ENCODE assay signal across 12 cellular contexts in genomic region chr5:40675396-40676133, GRCh38. TPM values are rescaled to one million over a fixed set of nuclear protein-coding genes. Genes with fewer than 3 reads are reported as not detected.
DNase-seq lines count a peak whose midpoint lies in the region; ATAC-seq, FAIRE-seq and TF ChIP-seq lines count a peak whose summit lies in the region.
"Had no signal": no experiment of that assay in that cellular context is flagged by ENCODE, and none has a peak within 500 bp of the region (broad histone marks: within the 10 kb centered on the region; RNA-seq: fewer than 3 reads in every experiment).

No MANE protein-coding gene starts in this region.

- H3K27ac Mint-ChIP-seq in natural killer cell treated with Interleukin-12 subunit alpha and Interleukin-12 subunit beta and Interleukin-15 and Interleukin-18, amount 100 ng/mL, for 72 hours, result peak overlapping the region; percentile 82 to 100
- H3K27ac Mint-ChIP-seq in WTC11, result no peak overlapping the region

- peaks cover 7% of the 10 kb centered on the region for H3K36me3 Mint-ChIP-seq in natural killer cell treated with Interleukin-12 subunit alpha and Interleukin-12 subunit beta and Interleukin-15 and Interleukin-18, amount 100 ng/mL, for 72 hours
- H3K36me3 Mint-ChIP-seq in WTC11, result no peaks in the 10 kb centered on the region
- H3K36me3 Mint-ChIP-seq: naive B cell had no signal

- TF ChIP-seq CTCF in WTC11 (IDR thresholded peaks at IDR 0.05), result no peak

- no peaks in the 10 kb centered on the region for H3K9me3 Mint-ChIP-seq in natural killer cell treated with Interleukin-12 subunit alpha and Interleukin-12 subunit beta and Interleukin-15 and Interleukin-18, amount 100 ng/mL, for 72 hours
- H3K9me3 Mint-ChIP-seq in WTC11, result no peaks in the 10 kb centered on the region
- H3K9me3 Mint-ChIP-seq: naive B cell had no signal

- POLR2A ChIA-PET in WTC11 (lab: Charles Lee), result no interaction called here

- H3K4me3 Mint-ChIP-seq in natural killer cell treated with Interleukin-12 subunit alpha and Interleukin-12 subunit beta and Interleukin-15 and Interleukin-18, amount 100 ng/mL, for 72 hours, result peak overlapping the region; percentile 66
- no peak overlapping the region for H3K4me3 Mint-ChIP-seq in WTC11

- FAIRE-seq in HTR-8/SVneo (lab: Jason Lieb, UNC), result peak; percentile 36

- H3K27me3 Mint-ChIP-seq in natural killer cell treated with Interleukin-12 subunit alpha and Interleukin-12 subunit beta and Interleukin-15 and Interleukin-18, amount 100 ng/mL, for 72 hours, result no peaks in the 10 kb centered on the region
- H3K27me3 Mint-ChIP-seq in WTC11 (ENCODE audit: low read depth), result peaks cover 31% of the 10 kb centered on the region
- H3K27me3 Mint-ChIP-seq: naive B cell had no signal

- CTCF ChIA-PET in WTC11 (lab: Charles Lee), result interaction anchor here (0.6 kb wide), 1 partner anchor 288 kb away, joined by 4 read pairs; no protein-coding TSS in a partner anchor

- DNase-seq in activated CD4-positive, alpha-beta T cell treated with anti-CD3 and anti-CD28 coated beads for 48 hours, result peak; percentile 38
- DNase-seq in activated CD4-positive, alpha-beta T cell treated with anti-CD3 and anti-CD28 coated beads, Interleukin-2, amount 50 U/mL, for 1 hour, result no peak
- DNase-seq in HTR-8/SVneo (ENCODE audit: insufficient read length, low spot score) (no peak), cortex of kidney (lab: John Stamatoyannopoulos, UW) (no peak), cerebellum (ENCODE audit: low spot score) (no peak), WTC11 (ENCODE audit: low spot score) (no peak)
- peak; percentile 57 to 62 for DNase-seq in activated T-cell treated with anti-CD3 and anti-CD28 coated beads, Interleukin-2, amount 50 U/mL, for 48 hours
- DNase-seq in natural killer cell treated with Interleukin-12 subunit alpha and Interleukin-12 subunit beta and Interleukin-15 and Interleukin-18, amount 100 ng/mL, for 72 hours (ENCODE audit: low spot score), result no peak
- DNase-seq: cerebellar nuclear complex, naive B cell, NCI-H1694 treated with DMSO at 0.1 percent for 48 hours, NCI-H748 treated with DMSO at 0.1 percent for 48 hours had no signal

- H3K4me1 Mint-ChIP-seq in natural killer cell treated with Interleukin-12 subunit alpha and Interleukin-12 subunit beta and Interleukin-15 and Interleukin-18, amount 100 ng/mL, for 72 hours (ENCODE audit: low read depth in 2 of 2), result peaks cover 46 to 66% of the 10 kb centered on the region in 2 donors
- peaks cover 27% of the 10 kb centered on the region for H3K4me1 Mint-ChIP-seq in WTC11

- ATAC-seq in natural killer cell treated with Interleukin-12 subunit alpha and Interleukin-12 subunit beta and Interleukin-15 and Interleukin-18, amount 100 ng/mL, for 72 hours, result peak in 1 of 2 donors; percentile 48
- ATAC-seq in WTC11, result no peak

TF ChIP-seq in WTC11, 78 proteins besides CTCF, POLR2A, EP300 and RAD21:
- TF ChIP-seq NFE2L1 (CRISPR knock-in tag; IDR thresholded peaks at IDR 0.05) (no peak), PREB (CRISPR knock-in tag; IDR thresholded peaks at IDR 0.05; ENCODE audit: borderline replicate concordance) (no peak), CDX4 (CRISPR knock-in tag; IDR thresholded peaks at IDR 0.05; ENCODE audit: borderline replicate concordance) (no peak), USF1 (CRISPR knock-in tag; IDR thresholded peaks at IDR 0.05) (no peak), GRHL2 (CRISPR knock-in tag; IDR thresholded peaks at IDR 0.05; ENCODE audit: insufficient replicate concordance, severe bottlenecking) (no peak), ZNF512 (CRISPR knock-in tag; IDR thresholded peaks at IDR 0.05; ENCODE audit: borderline replicate concordance) (no peak), ATF1 (CRISPR knock-in tag; IDR thresholded peaks at IDR 0.05) (no peak), ATF2 (CRISPR knock-in tag; IDR thresholded peaks at IDR 0.05; ENCODE audit: borderline replicate concordance, low read depth) (no peak), E2F5 (CRISPR knock-in tag; IDR thresholded peaks at IDR 0.05) (no peak), ZMAT4 (CRISPR knock-in tag; IDR thresholded peaks at IDR 0.05) (no peak), NR3C1 (CRISPR knock-in tag; conservative IDR thresholded peaks at IDR 0.05; ENCODE audit: low read depth) (no peak), ZNF281 (CRISPR knock-in tag; IDR thresholded peaks at IDR 0.05) (no peak)

RNA-seq across cellular contexts. Expression of gene PTGER4, which starts 4.2 kb away (rescaled TPM):
- total RNA-seq in natural killer cell treated with Interleukin-12 subunit alpha and Interleukin-12 subunit beta and Interleukin-15 and Interleukin-18, amount 100 ng/mL, for 72 hours, result 100 to 1,000 TPM; 144 to 154 TPM
- 1.3 TPM for total RNA-seq in cerebellum
- 0.92 to 3.1 TPM (median 0.96 TPM) in 3 replicates for total RNA-seq in WTC11 (2021)

Comparison
In these comparisons a context has a peak if more than half of its experiments do, and no peak if none do; other contexts are left out.
1. DNase-seq: peak in activated CD4-positive, alpha-beta T cell treated with anti-CD3 and anti-CD28 coated beads for 48 hours (single experiment) and activated T-cell treated with anti-CD3 and anti-CD28 coated beads, Interleukin-2, amount 50 U/mL, for 48 hours (2 of 2); none in activated CD4-positive, alpha-beta T cell treated with anti-CD3 and anti-CD28 coated beads, Interleukin-2, amount 50 U/mL, for 1 hour (single experiment), HTR-8/SVneo (single experiment), natural killer cell treated with Interleukin-12 subunit alpha and Interleukin-12 subunit beta and Interleukin-15 and Interleukin-18, amount 100 ng/mL, for 72 hours (single experiment), cortex of kidney (single experiment), cerebellum (single experiment) and WTC11 (single experiment).
2. RNA of gene PTGER4, which starts 4.2 kb away (total RNA-seq): 144 to 154 TPM in natural killer cell treated with Interleukin-12 subunit alpha and Interleukin-12 subunit beta and Interleukin-15 and Interleukin-18, amount 100 ng/mL, for 72 hours; 1.3 TPM in cerebellum (single experiment) and 0.92 to 3.1 TPM in WTC11; every median in the first group is over 10 times any median in the second.